In the genomic region with DNA sequence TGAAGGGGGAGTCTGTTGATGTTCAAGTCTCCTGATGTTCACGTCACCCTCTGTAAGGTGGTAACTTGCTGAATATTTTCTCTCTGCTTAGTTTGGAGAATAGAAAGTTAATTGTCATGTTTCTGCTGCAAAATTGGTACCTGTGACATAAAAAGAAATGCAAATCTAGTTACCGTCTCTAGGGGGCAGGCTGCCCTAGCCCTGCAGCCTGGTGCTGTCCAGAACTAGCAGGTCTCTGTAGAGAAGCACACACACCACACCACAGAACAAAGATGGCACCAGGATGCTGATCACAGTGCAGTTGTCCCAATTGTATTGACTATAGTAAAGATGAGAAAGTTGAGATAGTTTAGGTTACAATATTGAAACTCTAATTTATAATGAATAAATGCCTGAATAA, we compare ENCODE assay signal across 8 cellular contexts. TPM values are rescaled to one million over a fixed set of nuclear protein-coding genes. Genes with fewer than 3 reads are reported as not detected.
A peak's percentile ranks its signal among the peaks of the same experiment; 100 is the strongest.
DNase-seq lines count a peak whose midpoint lies in the region; ATAC-seq, FAIRE-seq and TF ChIP-seq lines count a peak whose summit lies in the region.

No MANE protein-coding gene starts in this region.

- H3K27ac ChIP-seq in HepG2 (ENCODE audit: extremely low read length, insufficient read depth, low read length), result no peak overlapping the region

- TF ChIP-seq EP300 in HepG2 (IDR thresholded peaks at IDR 0.05; ENCODE audit: low read depth in 2 of 2, low read length in 2 of 2), result no peak
- no peak for TF ChIP-seq EP300 in HepG2 (CRISPR knock-in tag; IDR thresholded peaks at IDR 0.05; ENCODE audit: borderline replicate concordance)

- no peaks in the 10 kb centered on the region for H3K36me3 Mint-ChIP-seq in activated CD4-positive, alpha-beta T cell treated with anti-CD3 and anti-CD28 coated beads for 36 hours (ENCODE audit: low read depth)
- H3K36me3 Mint-ChIP-seq in activated naive CD8-positive, alpha-beta T cell treated with anti-CD3 and anti-CD28 coated beads, Interleukin-2, amount 50 U/mL, for 24 hours (ENCODE audit: low read depth), result no peaks in the 10 kb centered on the region

- no peak overlapping the region for H3K27ac Mint-ChIP-seq in activated CD4-positive, alpha-beta T cell treated with anti-CD3 and anti-CD28 coated beads for 36 hours
- H3K27ac Mint-ChIP-seq in activated naive CD8-positive, alpha-beta T cell treated with anti-CD3 and anti-CD28 coated beads, Interleukin-2, amount 50 U/mL, for 24 hours, result no peak overlapping the region

- no peaks in the 10 kb centered on the region for H3K9me3 ChIP-seq in HepG2 (ENCODE audit: low read length)

- in situ Hi-C loops in HepG2 (cut with HindIII; ENCODE audit: extremely low pct_ligation_motif_present, low pct_unique_long_range_greater_than_20kb), result no loop called here

- no peaks in the 10 kb centered on the region for H3K4me1 Mint-ChIP-seq in activated CD4-positive, alpha-beta T cell treated with anti-CD3 and anti-CD28 coated beads for 36 hours
- no peaks in the 10 kb centered on the region for H3K4me1 Mint-ChIP-seq in activated naive CD8-positive, alpha-beta T cell treated with anti-CD3 and anti-CD28 coated beads, Interleukin-2, amount 50 U/mL, for 24 hours

- peaks cover 2% of the 10 kb centered on the region for H3K27me3 Mint-ChIP-seq in activated CD4-positive, alpha-beta T cell treated with anti-CD3 and anti-CD28 coated beads for 36 hours
- peaks cover 2% of the 10 kb centered on the region for H3K27me3 Mint-ChIP-seq in activated naive CD8-positive, alpha-beta T cell treated with anti-CD3 and anti-CD28 coated beads, Interleukin-2, amount 50 U/mL, for 24 hours

- H3K4me3 ChIP-seq in H7 (ENCODE audit: insufficient read depth, low read depth, low read length) (no peak overlapping the region), HepG2 (replicated peaks in 1 of 3; ENCODE audit: insufficient read depth in 1 of 3, low read depth in 2 of 3, low read length in 3 of 3) (no peak overlapping the region)

- peak; percentile 52 for DNase-seq in activated CD4-positive, alpha-beta T cell treated with anti-CD3 and anti-CD28 coated beads for 36 hours
- DNase-seq in activated CD4-positive, alpha-beta T cell treated with anti-CD3 and anti-CD28 coated beads for 1 hour, result no peak
- DNase-seq in H7 (peak; percentile 56), NCI-H1105 (lab: John Stamatoyannopoulos, UW) (peak; percentile 7), HepG2 (ENCODE audit: low spot score) (peak; percentile 56), NCI-H187 treated with DMSO at 0.1 percent for 48 hours (lab: John Stamatoyannopoulos, UW) (no peak)
- peak; percentile 18 for DNase-seq in activated naive CD8-positive, alpha-beta T cell treated with anti-CD3 and anti-CD28 coated beads, Interleukin-2, amount 50 U/mL, for 24 hours
- no peak for DNase-seq in activated effector memory CD4-positive, alpha-beta T cell treated with Interleukin-2 at 50 U/mL for 16 hours

- no peaks in the 10 kb centered on the region for H3K79me2 ChIP-seq in HepG2 (ENCODE audit: insufficient read depth, low read length)

- BruUV-seq in HepG2 (replicated peaks; lab: Mats Ljungman, UMichigan), result no TSS peak

- intact Hi-C loops in activated CD4-positive, alpha-beta T cell treated with anti-CD3 and anti-CD28 coated beads for 36 hours (cut with DNase I, micrococcal nuclease), result loop anchor here (1.0 to 10.0 kb wide), 5 partner anchors 72 to 185 kb away; no protein-coding TSS in a partner anchor
- intact Hi-C loops in HepG2 (cut with micrococcal nuclease; ENCODE audit: unreplicated experiment), result loop anchor here (1.0 to 5.0 kb wide), 3 partner anchors 96 to 282 kb away; no protein-coding TSS in a partner anchor

- TF ChIP-seq POLR2A in HepG2 (IDR thresholded peaks at IDR 0.05; ENCODE audit: insufficient read depth in 1 of 2, low read depth in 2 of 2, low read length in 2 of 2), result no peak

- peak; percentile 84 for TF ChIP-seq CTCF in HepG2 (CRISPR knock-in tag; IDR thresholded peaks at IDR 0.05)

- H4K20me1 ChIP-seq in HepG2 (ENCODE audit: insufficient read depth, low read length), result no peaks in the 10 kb centered on the region

- CTCF ChIA-PET in activated CD4-positive, alpha-beta T cell treated with anti-CD3 and anti-CD28 coated beads for 36 hours (lab: Charles Lee), result interaction anchor here (1.4 to 1.8 kb wide), 2 partner anchors 12 to 96 kb away, joined by 4 to 6 read pairs; no protein-coding TSS in a partner anchor
- CTCF ChIA-PET in HepG2 (lab: Yijun Ruan, JAX; ENCODE audit: low intra/inter-chr PET ratio, low total read pairs), result interaction anchor here (1.4 to 4.1 kb wide), 2 partner anchors 96 to 286 kb away, joined by 7 to 19 read pairs; no protein-coding TSS in a partner anchor

- no peaks in the 10 kb centered on the region for H3K9me3 Mint-ChIP-seq in activated CD4-positive, alpha-beta T cell treated with anti-CD3 and anti-CD28 coated beads for 36 hours (ENCODE audit: low read depth)
- H3K9me3 Mint-ChIP-seq in activated naive CD8-positive, alpha-beta T cell treated with anti-CD3 and anti-CD28 coated beads, Interleukin-2, amount 50 U/mL, for 24 hours, result no peaks in the 10 kb centered on the region

- H3K36me3 ChIP-seq in H7 (replicated peaks; ENCODE audit: control insufficient read depth, insufficient read depth, low read length) (no peaks in the 10 kb centered on the region), HepG2 (replicated peaks in 1 of 2; ENCODE audit: control insufficient read depth in 1 of 2, insufficient read depth in 2 of 2, low read length in 2 of 2) (no peaks in the 10 kb centered on the region)

- TF ChIP-seq RAD21 in HepG2 (CRISPR knock-in tag; IDR thresholded peaks at IDR 0.05), result peak; percentile 63

- H3K27me3 ChIP-seq in H7 (ENCODE audit: control insufficient read depth, insufficient read depth, low read length) (no peaks in the 10 kb centered on the region), HepG2 (ENCODE audit: control insufficient read depth in 1 of 2, insufficient read depth in 2 of 2, low read length in 2 of 2) (no peaks in the 10 kb centered on the region; a peak in 1 of 5 replicates)

- no peak overlapping the region for H3K4me3 Mint-ChIP-seq in activated CD4-positive, alpha-beta T cell treated with anti-CD3 and anti-CD28 coated beads for 36 hours
- H3K4me3 Mint-ChIP-seq in activated naive CD8-positive, alpha-beta T cell treated with anti-CD3 and anti-CD28 coated beads, Interleukin-2, amount 50 U/mL, for 24 hours, result no peak overlapping the region

- POLR2A ChIA-PET in activated CD4-positive, alpha-beta T cell treated with anti-CD3 and anti-CD28 coated beads for 36 hours (lab: Charles Lee), result no interaction called here
- POLR2A ChIA-PET in HepG2 (lab: Yijun Ruan, JAX), result no interaction called here

- no peak overlapping the region for H2AFZ ChIP-seq in HepG2 (ENCODE audit: low read length)

- FAIRE-seq in HepG2 (lab: Jason Lieb, UNC), result peak; percentile 82

- WGBS in HepG2 (ENCODE audit: low lambda C conversion rate), result 0% methylated on average over 2 of the region's 2 CpGs

- H3K4me1 ChIP-seq in HepG2 (ENCODE audit: insufficient read depth, low read length), result peaks cover 16% of the 10 kb centered on the region

- ATAC-seq in activated CD4-positive, alpha-beta T cell treated with anti-CD3 and anti-CD28 coated beads for 36 hours, result peak; percentile 80
- peak; percentile 59 for ATAC-seq in activated naive CD8-positive, alpha-beta T cell treated with anti-CD3 and anti-CD28 coated beads, Interleukin-2, amount 50 U/mL, for 24 hours
- ATAC-seq in HepG2, result peak; percentile 92

- no peak overlapping the region for H3K4me2 ChIP-seq in HepG2 (ENCODE audit: low read depth, low read length)

- H3K9ac ChIP-seq in HepG2 (ENCODE audit: insufficient read depth, low read depth, low read length), result no peak overlapping the region

TF ChIP-seq in HepG2, 621 proteins besides CTCF, POLR2A, EP300 and RAD21 (continues in another document):
- TF ChIP-seq STAG1 (CRISPR knock-in tag; IDR thresholded peaks at IDR 0.05), result peak; percentile 82

RNA-seq across cellular contexts. Expression of gene SLC9A4, which starts 47.0 kb away (rescaled TPM):
- under 1 TPM in 1 of 2 experiments, not detected in 1; 0.11 TPM for total RNA-seq in activated CD4-positive, alpha-beta T cell treated with anti-CD3 and anti-CD28 coated beads for 36 hours
- total RNA-seq in H7 (2014; rRNA removed; shearing (Covaris generic)), result not detected in 2 replicates
- not detected in 2 replicates for total RNA-seq in HepG2 (2016; rRNA removed; fragmentation: Illumina TruSeq; extraction: Trizol)
- total RNA-seq in HepG2 (2016; cell fraction: cytosol; rRNA removed; fragmentation: Illumina TruSeq; extraction: Trizol; ENCODE audit: low read depth), result not detected in 2 replicates
- total RNA-seq in HepG2 (2016; cell fraction: insoluble cytoplasmic fraction; rRNA removed; fragmentation: Illumina TruSeq; extraction: Trizol), result not detected in 2 replicates
- total RNA-seq in HepG2 (2016; cell fraction: membrane; rRNA removed; fragmentation: Illumina TruSeq; extraction: Trizol), result not detected in 2 replicates
- total RNA-seq in HepG2 (2016; cell fraction: nucleus; rRNA removed; fragmentation: Illumina TruSeq; extraction: Trizol), result not detected in 2 replicates
- polyA plus RNA-seq in HepG2 (2011; rRNA removed), result not detected in 2 replicates
- not detected in 2 replicates for polyA plus RNA-seq in HepG2 (2011; cell fraction: cytosol; rRNA removed)
- not detected in 2 replicates for polyA plus RNA-seq in HepG2 (2011; cell fraction: nucleus; rRNA removed)
- not detected in 2 replicates for polyA plus RNA-seq in HepG2 (2012)
- polyA plus RNA-seq in HepG2 (2016; cell fraction: cytosol; fragmentation: Illumina TruSeq; extraction: Trizol; ENCODE audit: low read depth), result not detected in 2 replicates
- not detected in 2 replicates for polyA plus RNA-seq in HepG2 (2016; cell fraction: insoluble cytoplasmic fraction; fragmentation: Illumina TruSeq; extraction: Trizol; ENCODE audit: low read depth)
- not detected in 2 replicates for polyA plus RNA-seq in HepG2 (2016; cell fraction: membrane; fragmentation: Illumina TruSeq; extraction: Trizol; ENCODE audit: low read depth)
- polyA plus RNA-seq in HepG2 (2016; cell fraction: nucleus; fragmentation: Illumina TruSeq; extraction: Trizol; ENCODE audit: insufficient read depth, low read depth), result not detected in 2 replicates
- polyA minus RNA-seq in HepG2 (2011; rRNA and poly(A)+ RNA removed; ENCODE audit: low replicate concordance), result 0.04 TPM in 1 of 2 replicates, not detected in the other
- not detected in 2 replicates for polyA minus RNA-seq in HepG2 (2011; cell fraction: cytosol; rRNA and poly(A)+ RNA removed)
- polyA minus RNA-seq in HepG2 (2011; cell fraction: nucleus; rRNA and poly(A)+ RNA removed), result 0.12 and 0.13 TPM in 2 replicates

Comparison
In these comparisons a context has a peak if more than half of its experiments do, and no peak if none do; other contexts are left out.
1. DNase-seq: peak in activated CD4-positive, alpha-beta T cell treated with anti-CD3 and anti-CD28 coated beads for 36 hours (single experiment), H7 (single experiment), NCI-H1105 (single experiment), activated naive CD8-positive, alpha-beta T cell treated with anti-CD3 and anti-CD28 coated beads, Interleukin-2, amount 50 U/mL, for 24 hours (single experiment) and HepG2 (single experiment); none in activated CD4-positive, alpha-beta T cell treated with anti-CD3 and anti-CD28 coated beads for 1 hour (single experiment), NCI-H187 treated with DMSO at 0.1 percent for 48 hours (single experiment) and activated effector memory CD4-positive, alpha-beta T cell treated with Interleukin-2 at 50 U/mL for 16 hours (single experiment).
2. Peak in every context shown above with its lines, with median percentiles within 50 percentile points of each other: ATAC-seq.